35 cellular contexts compared by ENCODE assay signal in genomic region chr22:47232753-47233152, GRCh38.
"Had no signal": no experiment of that assay in that cellular context is flagged by ENCODE, and none has a peak within 500 bp of the region (broad histone marks: within the 10 kb centered on the region; RNA-seq: fewer than 3 reads in every experiment).

No MANE protein-coding gene starts in this region.

- H3K9me3 ChIP-seq: adrenal gland had no signal

- DNase-seq: activated B cell treated with CpG ODN at 0.5 μM for 24 hours; activated CD4-positive, alpha-beta memory T cell treated with anti-CD3 and anti-CD28 coated beads, Interleukin-2, amount 10 ng/mL, durations not matched to agents 7 days and 5 days; activated CD4-positive, alpha-beta T cell treated with anti-CD3 and anti-CD28 coated beads for 1 hour; activated CD4-positive, alpha-beta T cell treated with anti-CD3 and anti-CD28 coated beads for 36 hours; activated CD4-positive, alpha-beta T cell treated with anti-CD3 and anti-CD28 coated beads for 48 hours; activated CD4-positive, alpha-beta T cell treated with anti-CD3 and anti-CD28 coated beads, Interleukin-2, amount 10 ng/mL, durations not matched to agents 7 days and 5 days; activated CD4-positive, alpha-beta T cell treated with anti-CD3 and anti-CD28 coated beads, Interleukin-2, amount 50 U/mL, for 48 hours; activated CD8-positive, alpha-beta memory T cell treated with anti-CD3 and anti-CD28 coated beads for 24 hours; activated CD8-positive, alpha-beta memory T cell treated with anti-CD3 and anti-CD28 coated beads, Interleukin-2, amount 50 U/mL, for 48 hours; activated CD8-positive, alpha-beta T cell treated with anti-CD3 and anti-CD28 coated beads, Interleukin-2, amount 10 ng/mL, durations not matched to agents 7 days and 5 days; activated effector memory CD4-positive, alpha-beta T cell treated with anti-CD3 and anti-CD28 coated beads, Interleukin-2, amount 50 U/mL, for 16 hours; activated gamma-delta T cell treated with Interleukin-2 at 50 U/mL for 16 hours; activated naive CD4-positive, alpha-beta T cell; activated naive CD4-positive, alpha-beta T cell treated with anti-CD3 and anti-CD28 coated beads for 36 hours; activated naive CD4-positive, alpha-beta T cell treated with anti-CD3 and anti-CD28 coated beads, Interleukin-2, amount 50 U/mL, for 16 hours; activated naive CD8-positive, alpha-beta T cell treated with anti-CD3 and anti-CD28 coated beads for 36 hours; activated T-cell treated with anti-CD3 and anti-CD28 coated beads, Interleukin-2, amount 50 U/mL, for 4 hours; activated T-cell treated with anti-CD3 and anti-CD28 coated beads, Interleukin-2, amount 50 U/mL, for 72 hours; adrenal gland; amniotic stem cell; aorta; body of pancreas; brain microvascular endothelial cell; central memory CD4-positive, alpha-beta T cell; SW 1271; T-helper 1 cell; T-helper 2 cell; T-helper 9 cell had no signal

- H3K9me3 Mint-ChIP-seq: activated CD4-positive, alpha-beta memory T cell treated with anti-CD3 and anti-CD28 coated beads, Interleukin-2, amount 10 ng/mL, durations not matched to agents 7 days and 5 days had no signal

- H3K4me3 Mint-ChIP-seq: activated B cell treated with CpG ODN at 0.5 μM for 24 hours; activated CD4-positive, alpha-beta memory T cell treated with anti-CD3 and anti-CD28 coated beads, Interleukin-2, amount 10 ng/mL, durations not matched to agents 7 days and 5 days; activated CD4-positive, alpha-beta T cell treated with anti-CD3 and anti-CD28 coated beads for 36 hours; activated CD4-positive, alpha-beta T cell treated with anti-CD3 and anti-CD28 coated beads, Interleukin-2, amount 10 ng/mL, durations not matched to agents 7 days and 5 days; activated CD8-positive, alpha-beta T cell treated with anti-CD3 and anti-CD28 coated beads, Interleukin-2, amount 10 ng/mL, durations not matched to agents 7 days and 5 days; activated naive CD4-positive, alpha-beta T cell treated with anti-CD3 and anti-CD28 coated beads for 36 hours; activated naive CD8-positive, alpha-beta T cell treated with anti-CD3 and anti-CD28 coated beads for 36 hours; activated T-cell treated with anti-CD3 and anti-CD28 coated beads, Interleukin-2, amount 50 U/mL, for 4 hours; activated T-cell treated with anti-CD3 and anti-CD28 coated beads, Interleukin-2, amount 50 U/mL, for 72 hours; activated T-helper 1 cell treated with anti-CD3 and anti-CD28 coated beads, Interleukin-12 subunit alpha, Interleukin-12 subunit beta, Interleukin-2, Interleukin-4 antibody, amounts not matched to agents 30 ng/mL and 10 ng/mL and 1 ng/mL, durations not matched to agents 14 hours and 24 hours and 36 hours; activated T-helper 17 cell treated with anti-CD3 and anti-CD28 coated beads, Interleukin-2, amount 50 U/mL, for 72 hours; T-helper 1 cell treated with Interleukin-12 subunit alpha and Interleukin-12 subunit beta and Interleukin-4 antibody, amounts not matched to agents 30 μg/mL and 1 μg/mL, for 36 hours; T-helper 2 cell treated with Interferon-gamma antibody and Interleukin-4, amounts not matched to agents 5 μg/mL and 100 μg/mL, for 36 hours had no signal

- H3K36me3 Mint-ChIP-seq: activated naive CD8-positive, alpha-beta T cell treated with anti-CD3 and anti-CD28 coated beads for 36 hours had no signal

- H3K27me3 Mint-ChIP-seq: activated B cell treated with CpG ODN at 0.5 μM for 24 hours; activated CD4-positive, alpha-beta memory T cell treated with anti-CD3 and anti-CD28 coated beads, Interleukin-2, amount 10 ng/mL, durations not matched to agents 7 days and 5 days; activated CD4-positive, alpha-beta T cell treated with anti-CD3 and anti-CD28 coated beads, Interleukin-2, amount 10 ng/mL, durations not matched to agents 7 days and 5 days; activated T-helper 17 cell treated with anti-CD3 and anti-CD28 coated beads, Interleukin-2, amount 50 U/mL, for 72 hours had no signal

- H3K4me1 ChIP-seq: adrenal gland, body of pancreas, breast epithelium had no signal

- H3K36me3 ChIP-seq: adrenal gland, brain microvascular endothelial cell, breast epithelium had no signal

- H3K27ac Mint-ChIP-seq: activated B cell treated with CpG ODN at 0.5 μM for 24 hours; activated CD4-positive, alpha-beta memory T cell treated with anti-CD3 and anti-CD28 coated beads, Interleukin-2, amount 10 ng/mL, durations not matched to agents 7 days and 5 days; activated CD4-positive, alpha-beta T cell treated with anti-CD3 and anti-CD28 coated beads for 36 hours; activated CD4-positive, alpha-beta T cell treated with anti-CD3 and anti-CD28 coated beads, Interleukin-2, amount 10 ng/mL, durations not matched to agents 7 days and 5 days; activated CD8-positive, alpha-beta T cell treated with anti-CD3 and anti-CD28 coated beads, Interleukin-2, amount 10 ng/mL, durations not matched to agents 7 days and 5 days; activated naive CD4-positive, alpha-beta T cell treated with anti-CD3 and anti-CD28 coated beads for 36 hours; activated naive CD4-positive, alpha-beta T cell treated with anti-CD3 and anti-CD28 coated beads, Interleukin-2, amount 50 U/mL, for 72 hours; activated naive CD8-positive, alpha-beta T cell treated with anti-CD3 and anti-CD28 coated beads for 36 hours; activated T-cell treated with anti-CD3 and anti-CD28 coated beads, Interleukin-2, amount 50 U/mL, for 72 hours; activated T-helper 1 cell treated with anti-CD3 and anti-CD28 coated beads, Interleukin-12 subunit alpha, Interleukin-12 subunit beta, Interleukin-2, Interleukin-4 antibody, amounts not matched to agents 30 ng/mL and 10 ng/mL and 1 ng/mL, durations not matched to agents 14 hours and 24 hours and 36 hours; activated T-helper 17 cell treated with anti-CD3 and anti-CD28 coated beads, Interleukin-2, amount 50 U/mL, for 72 hours; T-helper 1 cell treated with Interleukin-12 subunit alpha and Interleukin-12 subunit beta and Interleukin-4 antibody, amounts not matched to agents 30 μg/mL and 1 μg/mL, for 36 hours; T-helper 2 cell treated with Interferon-gamma antibody and Interleukin-4, amounts not matched to agents 5 μg/mL and 100 μg/mL, for 36 hours had no signal

- H3K4me3 ChIP-seq: adrenal gland, body of pancreas, breast epithelium had no signal

- H3K27me3 ChIP-seq: adrenal gland, body of pancreas, brain microvascular endothelial cell had no signal

- ATAC-seq: activated CD4-positive, alpha-beta T cell treated with anti-CD3 and anti-CD28 coated beads for 36 hours; activated CD8-positive, alpha-beta T cell treated with anti-CD3 and anti-CD28 coated beads, Interleukin-2, amount 10 ng/mL, durations not matched to agents 7 days and 5 days; activated naive CD4-positive, alpha-beta T cell treated with anti-CD3 and anti-CD28 coated beads, Interleukin-2, amount 50 U/mL, for 72 hours; activated T-cell treated with anti-CD3 and anti-CD28 coated beads, Interleukin-2, amount 50 U/mL, for 4 hours; activated T-cell treated with anti-CD3 and anti-CD28 coated beads, Interleukin-2, amount 50 U/mL, for 72 hours; activated T-helper 17 cell treated with anti-CD3 and anti-CD28 coated beads, Interleukin-2, amount 50 U/mL, for 72 hours; body of pancreas had no signal

- H3K27ac ChIP-seq: adrenal gland, body of pancreas, brain microvascular endothelial cell, breast epithelium, VCaP had no signal

- H3K4me1 Mint-ChIP-seq: activated B cell treated with CpG ODN at 0.5 μM for 24 hours; activated CD4-positive, alpha-beta memory T cell treated with anti-CD3 and anti-CD28 coated beads, Interleukin-2, amount 10 ng/mL, durations not matched to agents 7 days and 5 days; activated CD4-positive, alpha-beta T cell treated with anti-CD3 and anti-CD28 coated beads for 36 hours; activated CD4-positive, alpha-beta T cell treated with anti-CD3 and anti-CD28 coated beads, Interleukin-2, amount 10 ng/mL, durations not matched to agents 7 days and 5 days; activated naive CD8-positive, alpha-beta T cell treated with anti-CD3 and anti-CD28 coated beads for 36 hours; activated T-helper 17 cell treated with anti-CD3 and anti-CD28 coated beads, Interleukin-2, amount 50 U/mL, for 72 hours had no signal
